8 cellular contexts compared by ENCODE assay signal in the genomic region with DNA sequence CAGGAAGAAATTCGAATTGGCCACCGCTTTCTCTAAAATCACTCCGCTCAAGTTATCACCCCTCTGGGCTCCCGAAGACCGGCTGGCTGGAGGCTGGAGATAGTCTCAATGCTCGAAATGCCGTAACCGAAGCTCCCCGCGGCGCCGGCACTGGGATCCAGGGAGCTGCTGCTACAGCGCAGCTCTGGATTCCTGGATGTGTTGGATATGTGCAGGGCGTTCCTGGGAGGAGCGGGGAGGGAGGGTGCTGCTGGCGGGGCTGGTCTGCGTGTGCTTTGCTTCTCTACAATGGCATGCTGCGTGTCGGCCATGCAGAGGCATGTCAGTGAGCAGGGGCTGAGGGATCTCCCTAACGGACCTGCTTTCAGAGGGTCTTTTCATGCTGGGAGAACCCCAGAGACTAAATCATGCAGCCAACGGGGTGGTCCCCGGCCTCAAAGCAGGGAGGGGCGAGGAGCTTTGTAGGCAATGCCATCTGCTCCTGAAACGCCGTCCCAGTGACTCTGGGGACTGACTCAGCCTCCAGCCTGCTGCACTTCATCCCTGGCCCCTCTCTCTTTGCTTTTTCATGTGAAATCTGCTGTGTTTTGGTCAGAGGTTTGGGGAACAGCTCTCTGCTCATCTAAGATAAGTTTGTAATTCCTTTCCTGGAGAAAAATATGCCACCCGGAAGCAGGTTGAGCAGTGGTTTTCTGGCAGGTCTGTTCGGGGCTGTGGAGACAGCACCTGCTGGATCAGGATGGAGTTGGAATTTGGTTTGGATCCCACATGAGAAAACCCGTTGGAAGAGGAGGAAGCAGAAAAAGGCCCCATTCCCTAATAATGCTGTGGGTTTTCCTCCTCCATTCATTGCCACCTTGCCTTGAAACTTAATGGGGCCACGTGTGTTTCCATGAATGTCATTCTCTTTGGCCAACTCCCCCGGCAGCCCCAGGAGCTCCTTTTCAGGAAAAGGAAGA.
A peak's percentile ranks its signal among the peaks of the same experiment; 100 is the strongest.
DNase-seq lines count a peak whose midpoint lies in the region; ATAC-seq lines count a peak whose summit lies in the region.

No MANE protein-coding gene starts in this region.

- ATAC-seq in activated naive CD8-positive, alpha-beta T cell treated with anti-CD3 and anti-CD28 coated beads, Interleukin-2, amount 50 U/mL, for 24 hours, result peak; percentile 3
- ATAC-seq in left ventricle myocardium superior, result peak; percentile 76

- peak overlapping the region; percentile 100 for H3K27ac Mint-ChIP-seq in activated naive CD8-positive, alpha-beta T cell treated with anti-CD3 and anti-CD28 coated beads, Interleukin-2, amount 50 U/mL, for 24 hours

- peaks cover 67% of the 10 kb centered on the region for H3K4me1 Mint-ChIP-seq in activated naive CD8-positive, alpha-beta T cell treated with anti-CD3 and anti-CD28 coated beads, Interleukin-2, amount 50 U/mL, for 24 hours

- intact Hi-C loops in left ventricle myocardium superior (cut with micrococcal nuclease) (no loop called here), posterior cingulate gyrus (cut with DNase I) (no loop called here)

- no peaks in the 10 kb centered on the region for H3K9me3 Mint-ChIP-seq in activated naive CD8-positive, alpha-beta T cell treated with anti-CD3 and anti-CD28 coated beads, Interleukin-2, amount 50 U/mL, for 24 hours

- H3K27me3 Mint-ChIP-seq in activated naive CD8-positive, alpha-beta T cell treated with anti-CD3 and anti-CD28 coated beads, Interleukin-2, amount 50 U/mL, for 24 hours, result no peaks in the 10 kb centered on the region

- peak; percentile 89 for DNase-seq in GM03348 (ENCODE audit: low spot score)
- peak; percentile 21 for DNase-seq in NCI-H2107 treated with DMSO at 0.1 percent for 48 hours (lab: John Stamatoyannopoulos, UW; ENCODE audit: unreplicated experiment)
- peak; percentile 64 for DNase-seq in activated naive CD8-positive, alpha-beta T cell treated with anti-CD3 and anti-CD28 coated beads, Interleukin-2, amount 50 U/mL, for 24 hours
- peak; percentile 83 for DNase-seq in left ventricle myocardium superior
- DNase-seq in posterior cingulate gyrus, result peak; percentile 56 to 97 (median 76)
- DNase-seq in LoVo (ENCODE audit: low spot score), result no peak
- no peak for DNase-seq in NCI-H2081 treated with DMSO at 0.1 percent for 48 hours (lab: John Stamatoyannopoulos, UW)
- DNase-seq in ACHN, result no peak

- in situ Hi-C loops in ACHN (cut with HindIII; ENCODE audit: low pct_ligation_motif_present, low pct_unique_long_range_greater_than_20kb, low sequenced_read_pairs), result no loop called here

- peak overlapping the region; percentile 87 for H3K4me3 Mint-ChIP-seq in activated naive CD8-positive, alpha-beta T cell treated with anti-CD3 and anti-CD28 coated beads, Interleukin-2, amount 50 U/mL, for 24 hours

- peaks cover 19% of the 10 kb centered on the region for H3K36me3 Mint-ChIP-seq in activated naive CD8-positive, alpha-beta T cell treated with anti-CD3 and anti-CD28 coated beads, Interleukin-2, amount 50 U/mL, for 24 hours (ENCODE audit: low read depth)

Comparison
In these comparisons a context has a peak if more than half of its experiments do, and no peak if none do; other contexts are left out.
1. DNase-seq: peak in GM03348 (single experiment), NCI-H2107 treated with DMSO at 0.1 percent for 48 hours (single experiment), activated naive CD8-positive, alpha-beta T cell treated with anti-CD3 and anti-CD28 coated beads, Interleukin-2, amount 50 U/mL, for 24 hours (single experiment), left ventricle myocardium superior (single experiment) and posterior cingulate gyrus (10 of 10); none in LoVo (single experiment), NCI-H2081 treated with DMSO at 0.1 percent for 48 hours (single experiment) and ACHN (single experiment).